Comparison of ENCODE assay signal across 8 cellular contexts in genomic region chr2:43595603-43596412, GRCh38. TPM values are rescaled to one million over a fixed set of nuclear protein-coding genes. Genes with fewer than 3 reads are reported as not detected.
A peak's percentile ranks its signal among the peaks of the same experiment; 100 is the strongest.
DNase-seq lines count a peak whose midpoint lies in the region; ATAC-seq and TF ChIP-seq lines count a peak whose summit lies in the region.

THADA (minus strand) TSS chr2:43596038; CDS start chr2:43592392, 3,646 bp downstream.

- peak within 1 kb of the TSS; percentile 100 for H2AFZ ChIP-seq in parathyroid adenoma

- peak within 1 kb of the TSS; percentile 96 for H3K27ac Mint-ChIP-seq in activated naive CD8-positive, alpha-beta T cell treated with anti-CD3 and anti-CD28 coated beads, Interleukin-2, amount 50 U/mL, for 24 hours

- no peaks in the 10 kb centered on the region for H3K9me3 Mint-ChIP-seq in activated naive CD8-positive, alpha-beta T cell treated with anti-CD3 and anti-CD28 coated beads, Interleukin-2, amount 50 U/mL, for 24 hours

- H3K27me3 ChIP-seq in parathyroid adenoma (ENCODE audit: control insufficient read depth, insufficient read depth, low read length) (no peaks in the 10 kb centered on the region), tibial nerve (no peaks in the 10 kb centered on the region)

- H3K4me3 Mint-ChIP-seq in activated naive CD8-positive, alpha-beta T cell treated with anti-CD3 and anti-CD28 coated beads, Interleukin-2, amount 50 U/mL, for 24 hours: peak within 1 kb of the TSS; percentile 97

- 0 to 1% methylated on average over 38 to 40 of the region's 52 CpGs for WGBS in tibial nerve, 2 donors

- no peaks in the 10 kb centered on the region for H3K36me3 ChIP-seq in parathyroid adenoma (ENCODE audit: control insufficient read depth, insufficient read depth, low read length)
- H3K36me3 ChIP-seq in tibial nerve: peaks cover 0 to 19% (median 0%) of the 10 kb centered on the region in 3 donors

- H3K79me2 ChIP-seq in parathyroid adenoma: peaks cover 12% of the 10 kb centered on the region

- H3K4me1 ChIP-seq in parathyroid adenoma (no peaks in the 10 kb centered on the region), tibial nerve (peaks cover 0 to 41% (median 14%) of the 10 kb centered on the region in 4 donors)

- intact Hi-C loops in Right ventricle myocardium superior (cut with DNase I): no loop called here

- ATAC-seq in HG02759 (IDR thresholded peaks at IDR 0.05; ENCODE audit: unreplicated experiment) (peak; percentile 99), Right ventricle myocardium superior (ENCODE audit: poor library complexity) (peak; percentile 99)
- ATAC-seq in activated naive CD8-positive, alpha-beta T cell treated with anti-CD3 and anti-CD28 coated beads, Interleukin-2, amount 50 U/mL, for 24 hours: peak; percentile 99

- peak; percentile 94 to 96 for TF ChIP-seq POLR2A in tibial nerve (IDR thresholded peaks at IDR 0.05)

- H3K36me3 Mint-ChIP-seq in activated naive CD8-positive, alpha-beta T cell treated with anti-CD3 and anti-CD28 coated beads, Interleukin-2, amount 50 U/mL, for 24 hours (ENCODE audit: low read depth): peaks cover 13% of the 10 kb centered on the region

- peak within 1 kb of the TSS; percentile 86 for H3K4me3 ChIP-seq in GM12864 (ENCODE audit: low read depth, low read length)
- peak within 1 kb of the TSS; percentile 94 for H3K4me3 ChIP-seq in parathyroid adenoma (ENCODE audit: low read depth, low read length)
- peak within 1 kb of the TSS; percentile 71 to 90 (median 84) for H3K4me3 ChIP-seq in tibial nerve

- H3K27ac ChIP-seq in parathyroid adenoma (peak within 1 kb of the TSS; percentile 93), tibial nerve (peak within 1 kb of the TSS; percentile 81 to 97 (median 90))

- H3K9me3 ChIP-seq in parathyroid adenoma (ENCODE audit: control insufficient read depth, low read length): no peaks in the 10 kb centered on the region
- no peaks in the 10 kb centered on the region for H3K9me3 ChIP-seq in tibial nerve

- TF ChIP-seq CTCF in GM12864 (IDR thresholded peaks at IDR 0.05; ENCODE audit: low read depth, low read length, missing control alignments) (no peak), parathyroid adenoma (IDR thresholded peaks at IDR 0.05) (no peak), tibial nerve (IDR thresholded peaks at IDR 0.05) (peak in 1 of 5 experiments; percentile 26)

- TF ChIP-seq EP300 in tibial nerve (IDR thresholded peaks at IDR 0.05): peak; percentile 54 to 99

- peaks cover 6% of the 10 kb centered on the region for H3K27me3 Mint-ChIP-seq in activated naive CD8-positive, alpha-beta T cell treated with anti-CD3 and anti-CD28 coated beads, Interleukin-2, amount 50 U/mL, for 24 hours

- peak within 1 kb of the TSS; percentile 56 for H3K9ac ChIP-seq in parathyroid adenoma

- peak within 1 kb of the TSS; percentile 100 for H3K4me2 ChIP-seq in parathyroid adenoma (ENCODE audit: low read length)

- H3K4me1 Mint-ChIP-seq in activated naive CD8-positive, alpha-beta T cell treated with anti-CD3 and anti-CD28 coated beads, Interleukin-2, amount 50 U/mL, for 24 hours: peaks cover 37% of the 10 kb centered on the region

- DNase-seq in GM12864 (ENCODE audit: low read depth) (peak; percentile 99), NCI-H1417 (lab: John Stamatoyannopoulos, UW) (peak; percentile 98 to 100 (median 99)), SW 1271 (lab: John Stamatoyannopoulos, UW) (peak; percentile 95 to 99), Right ventricle myocardium superior (peak; percentile 99), tibial nerve (ENCODE audit: low spot score in 2 of 2) (peak; percentile 98)
- DNase-seq in activated naive CD8-positive, alpha-beta T cell treated with anti-CD3 and anti-CD28 coated beads, Interleukin-2, amount 50 U/mL, for 24 hours: peak; percentile 98

RNA-seq across cellular contexts. Expression of gene THADA, which starts in this region (rescaled TPM):
- total RNA-seq in Right ventricle myocardium superior: 14.2 TPM
- total RNA-seq in tibial nerve: 10 to 100 TPM; 35.7 to 49.2 (median 47.4) TPM

Comparison
In these comparisons a context has a peak if more than half of its experiments do, and no peak if none do; other contexts are left out.
1. Peak in every context shown above with its lines: DNase-seq, ATAC-seq, H3K4me3 ChIP-seq and H3K27ac ChIP-seq.